Comparison of ENCODE assay signal across 1 cellular context in the genomic region with DNA sequence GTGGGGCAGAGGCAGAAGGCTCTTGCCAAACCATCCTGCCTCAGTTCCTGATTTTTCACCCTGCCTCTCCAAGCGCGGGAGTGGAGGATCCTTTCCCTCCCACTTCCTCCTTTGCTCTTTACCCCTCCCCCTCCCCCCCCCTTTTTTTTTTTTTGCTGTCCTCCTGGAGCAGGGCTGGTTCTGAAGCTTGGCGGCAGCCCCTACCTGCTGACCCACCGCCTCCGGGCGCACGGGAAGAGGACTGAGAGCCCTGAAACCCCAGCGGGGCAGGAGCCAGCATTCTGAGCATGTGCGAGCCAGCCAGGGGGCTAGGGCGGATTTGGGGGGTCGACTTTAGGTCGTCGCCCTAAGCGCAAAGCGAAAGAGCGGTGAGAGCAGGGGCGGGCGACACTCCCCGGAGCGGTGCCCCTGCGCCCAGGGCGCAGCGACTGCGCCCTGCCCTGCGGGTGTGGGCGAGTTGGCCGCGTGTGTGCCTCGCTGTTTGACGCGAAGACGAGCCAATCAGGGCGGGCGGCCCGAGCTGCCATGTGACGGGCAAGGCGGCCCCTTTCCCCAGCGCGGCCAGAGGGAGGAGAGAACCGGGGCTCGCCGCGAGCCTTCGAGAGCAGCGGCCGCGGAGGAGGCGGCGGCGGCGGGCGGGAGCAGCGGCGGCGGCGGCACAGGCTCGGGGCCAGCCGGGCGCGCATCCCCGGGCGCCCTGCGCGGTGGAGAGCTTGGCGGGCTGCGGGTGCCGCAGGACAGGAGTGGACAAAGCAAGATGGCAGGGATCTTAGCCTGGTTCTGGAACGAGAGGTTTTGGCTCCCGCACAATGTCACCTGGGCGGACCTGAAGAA.
TF ChIP-seq lines count a peak whose summit lies in the region.

Gene CERS6 (plus strand): TSS at position 581 of the 834 bp plus-strand sequence. CDS start 177 bp downstream, at position 758.

TF ChIP-seq in K562, 482 proteins besides CTCF, POLR2A, EP300 and RAD21 (continued from another document and continues in another):
- TF ChIP-seq, protein P1, sequence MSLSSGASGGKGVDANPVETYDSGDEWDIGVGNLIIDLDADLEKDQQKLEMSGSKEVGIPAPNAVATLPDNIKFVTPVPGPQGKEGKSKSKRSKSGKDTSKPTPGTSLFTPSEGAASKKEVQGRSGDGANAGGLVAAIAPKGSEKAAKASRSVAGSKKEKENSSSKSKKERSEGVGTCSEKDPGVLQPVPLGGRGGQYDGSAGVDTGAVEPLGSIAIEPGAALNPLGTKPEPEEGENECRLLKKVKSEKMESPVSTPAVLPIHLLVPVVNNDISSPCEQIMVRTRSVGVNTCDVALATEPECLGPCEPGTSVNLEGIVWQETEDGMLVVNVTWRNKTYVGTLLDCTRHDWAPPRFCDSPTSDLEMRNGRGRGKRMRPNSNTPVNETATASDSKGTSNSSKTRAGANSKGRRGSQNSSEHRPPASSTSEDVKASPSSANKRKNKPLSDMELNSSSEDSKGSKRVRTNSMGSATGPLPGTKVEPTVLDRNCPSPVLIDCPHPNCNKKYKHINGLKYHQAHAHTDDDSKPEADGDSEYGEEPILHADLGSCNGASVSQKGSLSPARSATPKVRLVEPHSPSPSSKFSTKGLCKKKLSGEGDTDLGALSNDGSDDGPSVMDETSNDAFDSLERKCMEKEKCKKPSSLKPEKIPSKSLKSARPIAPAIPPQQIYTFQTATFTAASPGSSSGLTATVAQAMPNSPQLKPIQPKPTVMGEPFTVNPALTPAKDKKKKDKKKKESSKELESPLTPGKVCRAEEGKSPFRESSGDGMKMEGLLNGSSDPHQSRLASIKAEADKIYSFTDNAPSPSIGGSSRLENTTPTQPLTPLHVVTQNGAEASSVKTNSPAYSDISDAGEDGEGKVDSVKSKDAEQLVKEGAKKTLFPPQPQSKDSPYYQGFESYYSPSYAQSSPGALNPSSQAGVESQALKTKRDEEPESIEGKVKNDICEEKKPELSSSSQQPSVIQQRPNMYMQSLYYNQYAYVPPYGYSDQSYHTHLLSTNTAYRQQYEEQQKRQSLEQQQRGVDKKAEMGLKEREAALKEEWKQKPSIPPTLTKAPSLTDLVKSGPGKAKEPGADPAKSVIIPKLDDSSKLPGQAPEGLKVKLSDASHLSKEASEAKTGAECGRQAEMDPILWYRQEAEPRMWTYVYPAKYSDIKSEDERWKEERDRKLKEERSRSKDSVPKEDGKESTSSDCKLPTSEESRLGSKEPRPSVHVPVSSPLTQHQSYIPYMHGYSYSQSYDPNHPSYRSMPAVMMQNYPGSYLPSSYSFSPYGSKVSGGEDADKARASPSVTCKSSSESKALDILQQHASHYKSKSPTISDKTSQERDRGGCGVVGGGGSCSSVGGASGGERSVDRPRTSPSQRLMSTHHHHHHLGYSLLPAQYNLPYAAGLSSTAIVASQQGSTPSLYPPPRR (CRISPR knock-in tag; IDR thresholded peaks at IDR 0.05; ENCODE audit: borderline replicate concordance), result peak; percentile 69; the same call in 1 of the 2 replicates
- no peak for TF ChIP-seq MCM5 (IDR thresholded peaks at IDR 0.05; ENCODE audit: low read depth)
- TF ChIP-seq PHTF2 (CRISPR knock-in tag; IDR thresholded peaks at IDR 0.05), result no peak
- TF ChIP-seq CREBBP (IDR thresholded peaks at IDR 0.05; ENCODE audit: low read depth, low read length), result no peak
- TF ChIP-seq MED1 (CRISPR knock-in tag; IDR thresholded peaks at IDR 0.05; ENCODE audit: borderline replicate concordance), result no peak
- TF ChIP-seq RREB1 (CRISPR knock-in tag; IDR thresholded peaks at IDR 0.05), result no peak
- peak; percentile 58 for TF ChIP-seq POLR2B (IDR thresholded peaks at IDR 0.05; ENCODE audit: low read depth, partially characterized antibody)
- TF ChIP-seq ESRRA (IDR thresholded peaks at IDR 0.05; ENCODE audit: borderline replicate concordance, low read depth), result peak; percentile 54; the same call in 1 of the 2 replicates
- no peak for TF ChIP-seq RBM39 (optimal IDR thresholded peaks at IDR 0.05; ENCODE audit: low read depth, low read length)
- TF ChIP-seq MCM7 (IDR thresholded peaks at IDR 0.05), result no peak
- peak; percentile 96 for TF ChIP-seq ZNF431 (CRISPR knock-in tag; IDR thresholded peaks at IDR 0.05)
- TF ChIP-seq, protein P2, sequence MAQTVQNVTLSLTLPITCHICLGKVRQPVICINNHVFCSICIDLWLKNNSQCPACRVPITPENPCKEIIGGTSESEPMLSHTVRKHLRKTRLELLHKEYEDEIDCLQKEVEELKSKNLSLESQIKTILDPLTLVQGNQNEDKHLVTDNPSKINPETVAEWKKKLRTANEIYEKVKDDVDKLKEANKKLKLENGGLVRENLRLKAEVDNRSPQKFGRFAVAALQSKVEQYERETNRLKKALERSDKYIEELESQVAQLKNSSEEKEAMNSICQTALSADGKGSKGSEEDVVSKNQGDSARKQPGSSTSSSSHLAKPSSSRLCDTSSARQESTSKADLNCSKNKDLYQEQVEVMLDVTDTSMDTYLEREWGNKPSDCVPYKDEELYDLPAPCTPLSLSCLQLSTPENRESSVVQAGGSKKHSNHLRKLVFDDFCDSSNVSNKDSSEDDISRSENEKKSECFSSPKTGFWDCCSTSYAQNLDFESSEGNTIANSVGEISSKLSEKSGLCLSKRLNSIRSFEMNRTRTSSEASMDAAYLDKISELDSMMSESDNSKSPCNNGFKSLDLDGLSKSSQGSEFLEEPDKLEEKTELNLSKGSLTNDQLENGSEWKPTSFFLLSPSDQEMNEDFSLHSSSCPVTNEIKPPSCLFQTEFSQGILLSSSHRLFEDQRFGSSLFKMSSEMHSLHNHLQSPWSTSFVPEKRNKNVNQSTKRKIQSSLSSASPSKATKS (CRISPR knock-in tag; IDR thresholded peaks at IDR 0.05), result no peak
- TF ChIP-seq, protein P3, sequence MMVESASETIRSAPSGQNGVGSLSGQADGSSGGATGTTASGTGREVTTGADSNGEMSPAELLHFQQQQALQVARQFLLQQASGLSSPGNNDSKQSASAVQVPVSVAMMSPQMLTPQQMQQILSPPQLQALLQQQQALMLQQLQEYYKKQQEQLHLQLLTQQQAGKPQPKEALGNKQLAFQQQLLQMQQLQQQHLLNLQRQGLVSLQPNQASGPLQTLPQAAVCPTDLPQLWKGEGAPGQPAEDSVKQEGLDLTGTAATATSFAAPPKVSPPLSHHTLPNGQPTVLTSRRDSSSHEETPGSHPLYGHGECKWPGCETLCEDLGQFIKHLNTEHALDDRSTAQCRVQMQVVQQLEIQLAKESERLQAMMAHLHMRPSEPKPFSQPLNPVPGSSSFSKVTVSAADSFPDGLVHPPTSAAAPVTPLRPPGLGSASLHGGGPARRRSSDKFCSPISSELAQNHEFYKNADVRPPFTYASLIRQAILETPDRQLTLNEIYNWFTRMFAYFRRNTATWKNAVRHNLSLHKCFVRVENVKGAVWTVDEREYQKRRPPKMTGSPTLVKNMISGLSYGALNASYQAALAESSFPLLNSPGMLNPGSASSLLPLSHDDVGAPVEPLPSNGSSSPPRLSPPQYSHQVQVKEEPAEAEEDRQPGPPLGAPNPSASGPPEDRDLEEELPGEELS (CRISPR knock-in tag; IDR thresholded peaks at IDR 0.05; ENCODE audit: borderline replicate concordance), result peak; percentile 97; the same call in 1 of the 2 replicates
- TF ChIP-seq, protein P4, sequence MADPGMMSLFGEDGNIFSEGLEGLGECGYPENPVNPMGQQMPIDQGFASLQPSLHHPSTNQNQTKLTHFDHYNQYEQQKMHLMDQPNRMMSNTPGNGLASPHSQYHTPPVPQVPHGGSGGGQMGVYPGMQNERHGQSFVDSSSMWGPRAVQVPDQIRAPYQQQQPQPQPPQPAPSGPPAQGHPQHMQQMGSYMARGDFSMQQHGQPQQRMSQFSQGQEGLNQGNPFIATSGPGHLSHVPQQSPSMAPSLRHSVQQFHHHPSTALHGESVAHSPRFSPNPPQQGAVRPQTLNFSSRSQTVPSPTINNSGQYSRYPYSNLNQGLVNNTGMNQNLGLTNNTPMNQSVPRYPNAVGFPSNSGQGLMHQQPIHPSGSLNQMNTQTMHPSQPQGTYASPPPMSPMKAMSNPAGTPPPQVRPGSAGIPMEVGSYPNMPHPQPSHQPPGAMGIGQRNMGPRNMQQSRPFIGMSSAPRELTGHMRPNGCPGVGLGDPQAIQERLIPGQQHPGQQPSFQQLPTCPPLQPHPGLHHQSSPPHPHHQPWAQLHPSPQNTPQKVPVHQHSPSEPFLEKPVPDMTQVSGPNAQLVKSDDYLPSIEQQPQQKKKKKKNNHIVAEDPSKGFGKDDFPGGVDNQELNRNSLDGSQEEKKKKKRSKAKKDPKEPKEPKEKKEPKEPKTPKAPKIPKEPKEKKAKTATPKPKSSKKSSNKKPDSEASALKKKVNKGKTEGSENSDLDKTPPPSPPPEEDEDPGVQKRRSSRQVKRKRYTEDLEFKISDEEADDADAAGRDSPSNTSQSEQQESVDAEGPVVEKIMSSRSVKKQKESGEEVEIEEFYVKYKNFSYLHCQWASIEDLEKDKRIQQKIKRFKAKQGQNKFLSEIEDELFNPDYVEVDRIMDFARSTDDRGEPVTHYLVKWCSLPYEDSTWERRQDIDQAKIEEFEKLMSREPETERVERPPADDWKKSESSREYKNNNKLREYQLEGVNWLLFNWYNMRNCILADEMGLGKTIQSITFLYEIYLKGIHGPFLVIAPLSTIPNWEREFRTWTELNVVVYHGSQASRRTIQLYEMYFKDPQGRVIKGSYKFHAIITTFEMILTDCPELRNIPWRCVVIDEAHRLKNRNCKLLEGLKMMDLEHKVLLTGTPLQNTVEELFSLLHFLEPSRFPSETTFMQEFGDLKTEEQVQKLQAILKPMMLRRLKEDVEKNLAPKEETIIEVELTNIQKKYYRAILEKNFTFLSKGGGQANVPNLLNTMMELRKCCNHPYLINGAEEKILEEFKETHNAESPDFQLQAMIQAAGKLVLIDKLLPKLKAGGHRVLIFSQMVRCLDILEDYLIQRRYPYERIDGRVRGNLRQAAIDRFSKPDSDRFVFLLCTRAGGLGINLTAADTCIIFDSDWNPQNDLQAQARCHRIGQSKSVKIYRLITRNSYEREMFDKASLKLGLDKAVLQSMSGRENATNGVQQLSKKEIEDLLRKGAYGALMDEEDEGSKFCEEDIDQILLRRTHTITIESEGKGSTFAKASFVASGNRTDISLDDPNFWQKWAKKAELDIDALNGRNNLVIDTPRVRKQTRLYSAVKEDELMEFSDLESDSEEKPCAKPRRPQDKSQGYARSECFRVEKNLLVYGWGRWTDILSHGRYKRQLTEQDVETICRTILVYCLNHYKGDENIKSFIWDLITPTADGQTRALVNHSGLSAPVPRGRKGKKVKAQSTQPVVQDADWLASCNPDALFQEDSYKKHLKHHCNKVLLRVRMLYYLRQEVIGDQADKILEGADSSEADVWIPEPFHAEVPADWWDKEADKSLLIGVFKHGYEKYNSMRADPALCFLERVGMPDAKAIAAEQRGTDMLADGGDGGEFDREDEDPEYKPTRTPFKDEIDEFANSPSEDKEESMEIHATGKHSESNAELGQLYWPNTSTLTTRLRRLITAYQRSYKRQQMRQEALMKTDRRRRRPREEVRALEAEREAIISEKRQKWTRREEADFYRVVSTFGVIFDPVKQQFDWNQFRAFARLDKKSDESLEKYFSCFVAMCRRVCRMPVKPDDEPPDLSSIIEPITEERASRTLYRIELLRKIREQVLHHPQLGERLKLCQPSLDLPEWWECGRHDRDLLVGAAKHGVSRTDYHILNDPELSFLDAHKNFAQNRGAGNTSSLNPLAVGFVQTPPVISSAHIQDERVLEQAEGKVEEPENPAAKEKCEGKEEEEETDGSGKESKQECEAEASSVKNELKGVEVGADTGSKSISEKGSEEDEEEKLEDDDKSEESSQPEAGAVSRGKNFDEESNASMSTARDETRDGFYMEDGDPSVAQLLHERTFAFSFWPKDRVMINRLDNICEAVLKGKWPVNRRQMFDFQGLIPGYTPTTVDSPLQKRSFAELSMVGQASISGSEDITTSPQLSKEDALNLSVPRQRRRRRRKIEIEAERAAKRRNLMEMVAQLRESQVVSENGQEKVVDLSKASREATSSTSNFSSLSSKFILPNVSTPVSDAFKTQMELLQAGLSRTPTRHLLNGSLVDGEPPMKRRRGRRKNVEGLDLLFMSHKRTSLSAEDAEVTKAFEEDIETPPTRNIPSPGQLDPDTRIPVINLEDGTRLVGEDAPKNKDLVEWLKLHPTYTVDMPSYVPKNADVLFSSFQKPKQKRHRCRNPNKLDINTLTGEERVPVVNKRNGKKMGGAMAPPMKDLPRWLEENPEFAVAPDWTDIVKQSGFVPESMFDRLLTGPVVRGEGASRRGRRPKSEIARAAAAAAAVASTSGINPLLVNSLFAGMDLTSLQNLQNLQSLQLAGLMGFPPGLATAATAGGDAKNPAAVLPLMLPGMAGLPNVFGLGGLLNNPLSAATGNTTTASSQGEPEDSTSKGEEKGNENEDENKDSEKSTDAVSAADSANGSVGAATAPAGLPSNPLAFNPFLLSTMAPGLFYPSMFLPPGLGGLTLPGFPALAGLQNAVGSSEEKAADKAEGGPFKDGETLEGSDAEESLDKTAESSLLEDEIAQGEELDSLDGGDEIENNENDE (IDR thresholded peaks at IDR 0.05; ENCODE audit: low read depth, low read length), result no peak
- TF ChIP-seq PHF21A (IDR thresholded peaks at IDR 0.05; ENCODE audit: borderline replicate concordance, low read depth), result no peak
- TF ChIP-seq NFIC (IDR thresholded peaks at IDR 0.05), result no peak
- no peak for TF ChIP-seq ZNF780A (CRISPR knock-in tag; IDR thresholded peaks at IDR 0.05)
